8 cellular contexts compared by ENCODE assay signal in the genomic region with DNA sequence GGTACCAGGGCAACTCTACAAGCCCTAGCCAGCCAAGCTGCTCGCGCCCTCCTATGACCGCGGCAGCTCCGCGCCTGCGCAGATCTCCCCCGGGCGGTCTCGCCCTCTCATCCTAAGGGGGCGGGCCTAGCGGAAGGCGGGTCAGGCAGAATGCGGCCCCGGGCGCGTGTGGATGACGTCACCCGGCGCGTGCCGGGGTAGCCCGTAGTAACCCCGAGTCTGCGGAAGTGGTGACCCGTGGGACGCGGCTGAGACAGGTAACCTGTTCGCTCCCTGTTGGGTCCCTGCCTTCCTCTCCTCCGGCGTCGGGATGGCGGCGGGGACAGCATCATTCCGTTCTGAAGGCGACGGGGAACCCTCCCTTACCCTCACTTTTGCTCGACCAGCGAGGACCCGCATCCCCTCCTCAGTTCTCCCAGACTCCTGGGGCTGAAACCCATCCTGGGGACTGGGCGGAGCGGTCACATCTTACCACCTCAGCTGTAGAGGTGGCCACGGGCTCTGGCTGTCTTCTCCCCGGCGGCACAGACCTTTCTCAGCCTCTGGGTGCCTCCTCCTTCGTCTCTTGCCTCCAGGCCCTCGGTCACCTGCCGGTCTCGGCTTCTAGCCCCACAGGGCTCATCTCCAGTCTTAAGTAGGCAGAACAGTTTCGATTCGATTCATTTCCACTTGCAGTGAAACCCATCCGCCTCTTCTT. TPM values are rescaled to one million over a fixed set of nuclear protein-coding genes. Genes with fewer than 3 reads are reported as not detected.
DNase-seq lines count a peak whose midpoint lies in the region; ATAC-seq and TF ChIP-seq lines count a peak whose summit lies in the region.

A gene with protein sequence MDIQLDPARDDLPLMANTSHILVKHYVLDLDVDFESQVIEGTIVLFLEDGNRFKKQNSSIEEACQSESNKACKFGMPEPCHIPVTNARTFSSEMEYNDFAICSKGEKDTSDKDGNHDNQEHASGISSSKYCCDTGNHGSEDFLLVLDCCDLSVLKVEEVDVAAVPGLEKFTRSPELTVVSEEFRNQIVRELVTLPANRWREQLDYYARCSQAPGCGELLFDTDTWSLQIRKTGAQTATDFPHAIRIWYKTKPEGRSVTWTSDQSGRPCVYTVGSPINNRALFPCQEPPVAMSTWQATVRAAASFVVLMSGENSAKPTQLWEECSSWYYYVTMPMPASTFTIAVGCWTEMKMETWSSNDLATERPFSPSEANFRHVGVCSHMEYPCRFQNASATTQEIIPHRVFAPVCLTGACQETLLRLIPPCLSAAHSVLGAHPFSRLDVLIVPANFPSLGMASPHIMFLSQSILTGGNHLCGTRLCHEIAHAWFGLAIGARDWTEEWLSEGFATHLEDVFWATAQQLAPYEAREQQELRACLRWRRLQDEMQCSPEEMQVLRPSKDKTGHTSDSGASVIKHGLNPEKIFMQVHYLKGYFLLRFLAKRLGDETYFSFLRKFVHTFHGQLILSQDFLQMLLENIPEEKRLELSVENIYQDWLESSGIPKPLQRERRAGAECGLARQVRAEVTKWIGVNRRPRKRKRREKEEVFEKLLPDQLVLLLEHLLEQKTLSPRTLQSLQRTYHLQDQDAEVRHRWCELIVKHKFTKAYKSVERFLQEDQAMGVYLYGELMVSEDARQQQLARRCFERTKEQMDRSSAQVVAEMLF (plus strand): TSS at position 205 of the 697 bp plus-strand sequence. CDS start 33,085 bp downstream, outside the sequence.

- H3K4me3 ChIP-seq in ascending aorta (peak within 1 kb of the TSS; percentile 66 to 89), right cardiac atrium (ENCODE audit: low read length) (peak within 1 kb of the TSS; percentile 87), uterus (peak within 1 kb of the TSS; percentile 60 to 94)

- peak; percentile 28 for DNase-seq in NCI-H187 treated with DMSO at 0.1 percent for 48 hours (lab: John Stamatoyannopoulos, UW)
- DNase-seq in ascending aorta (ENCODE audit: low spot score in 2 of 2) = peak; percentile 89 to 99
- DNase-seq in right cardiac atrium = peak; percentile 99 to 100 (median 100)
- peak; percentile 71 for DNase-seq in pulmonary artery endothelial cell (ENCODE audit: low read depth, low spot score)
- peak; percentile 98 for DNase-seq in uterus

- H3K27me3 ChIP-seq in ascending aorta = no peaks in the 10 kb centered on the region
- H3K27me3 ChIP-seq in right cardiac atrium (ENCODE audit: control insufficient read depth, insufficient read depth) = no peaks in the 10 kb centered on the region
- H3K27me3 ChIP-seq in uterus = no peaks in the 10 kb centered on the region

- peak; percentile 51 to 81 for TF ChIP-seq POLR2A in uterus (IDR thresholded peaks at IDR 0.05)

- intact Hi-C loops in T-helper 2 cell treated with Interferon-gamma antibody and Interleukin-4, amounts not matched to agents 100 ng/mL and 5 ng/mL, for 36 hours (cut with micrococcal nuclease) = loop anchor here (1.0 to 5.0 kb wide), 4 partner anchors 57 to 1691 kb away; a partner anchor contains a TSS
- intact Hi-C loops in ascending aorta (cut with DNase I) (loop anchor here (5.0 to 10.0 kb wide), 5 partner anchors 44 to 401 kb away; no protein-coding TSS in a partner anchor), right cardiac atrium (cut with DNase I) (no loop called here), uterus (cut with DNase I; ENCODE audit: low total_unique reads) (no loop called here)

- under 1% methylated on average over 52 of the region's 52 CpGs for WGBS in right cardiac atrium

- ATAC-seq in GM18499 (IDR thresholded peaks at IDR 0.05; ENCODE audit: insufficient read depth, unreplicated experiment) = peak; percentile 89
- ATAC-seq in HG02943 (IDR thresholded peaks at IDR 0.05; ENCODE audit: low read depth, unreplicated experiment) = peak; percentile 96
- ATAC-seq in right cardiac atrium = peak; percentile 100

- peaks cover 0 to 9% of the 10 kb centered on the region in 2 donors for H3K4me1 ChIP-seq in ascending aorta
- no peaks in the 10 kb centered on the region for H3K4me1 ChIP-seq in right cardiac atrium (ENCODE audit: control insufficient read depth, insufficient read depth, low read length)
- peaks cover 0 to 4% of the 10 kb centered on the region in 2 donors for H3K4me1 ChIP-seq in uterus

- no peaks in the 10 kb centered on the region for H3K36me3 ChIP-seq in ascending aorta
- no peaks in the 10 kb centered on the region for H3K36me3 ChIP-seq in uterus

- H3K27ac ChIP-seq in ascending aorta (peak within 1 kb of the TSS; percentile 83), right cardiac atrium (ENCODE audit: low read length) (peak within 1 kb of the TSS; percentile 76), uterus (peak within 1 kb of the TSS; percentile 87)

- H3K9me3 ChIP-seq in ascending aorta = no peaks in the 10 kb centered on the region
- H3K9me3 ChIP-seq in right cardiac atrium (ENCODE audit: control insufficient read depth, low read length) = no peaks in the 10 kb centered on the region
- no peaks in the 10 kb centered on the region for H3K9me3 ChIP-seq in uterus

- TF ChIP-seq CTCF in ascending aorta (IDR thresholded peaks at IDR 0.05) = no peak
- TF ChIP-seq CTCF in uterus (IDR thresholded peaks at IDR 0.05) = peak in 2 of 4 experiments; percentile 29 to 35

RNA-seq across cellular contexts. Expression of the gene that starts here (rescaled TPM):
- 14.1 and 14.7 TPM in 2 replicates for total RNA-seq in T-helper 2 cell treated with Interferon-gamma antibody and Interleukin-4, amounts not matched to agents 100 ng/mL and 5 ng/mL, for 36 hours
- 333 TPM for total RNA-seq in ascending aorta
- 100 to 1,000 TPM; 124 to 170 (median 146) TPM for total RNA-seq in right cardiac atrium
- 159 TPM for polyA plus RNA-seq in right cardiac atrium
- total RNA-seq in pulmonary artery endothelial cell = 19.2 and 36.1 TPM in 2 replicates
- 100 to 1,000 TPM in 2 of 4 donors, 10 to 100 TPM in 2; 80.7 to 428 (median 126) TPM for total RNA-seq in uterus

Comparison
In these comparisons a context has a peak if more than half of its experiments do, and no peak if none do; other contexts are left out.
1. Peak in every context shown above with its lines: DNase-seq, ATAC-seq, H3K4me3 ChIP-seq and H3K27ac ChIP-seq.
2. DNase-seq: peak in every context shown above with its lines; median percentile 100 in right cardiac atrium; 98 in uterus; 94 in ascending aorta; 71 in pulmonary artery endothelial cell; 28 in NCI-H187 treated with DMSO at 0.1 percent for 48 hours.
3. intact Hi-C loops: an anchor here in T-helper 2 cell treated with Interferon-gamma antibody and Interleukin-4, amounts not matched to agents 100 ng/mL and 5 ng/mL, for 36 hours (1.0 to 5.0 kb wide) and ascending aorta (5.0 to 10.0 kb wide); none called in right cardiac atrium and uterus.